In the genomic region with DNA sequence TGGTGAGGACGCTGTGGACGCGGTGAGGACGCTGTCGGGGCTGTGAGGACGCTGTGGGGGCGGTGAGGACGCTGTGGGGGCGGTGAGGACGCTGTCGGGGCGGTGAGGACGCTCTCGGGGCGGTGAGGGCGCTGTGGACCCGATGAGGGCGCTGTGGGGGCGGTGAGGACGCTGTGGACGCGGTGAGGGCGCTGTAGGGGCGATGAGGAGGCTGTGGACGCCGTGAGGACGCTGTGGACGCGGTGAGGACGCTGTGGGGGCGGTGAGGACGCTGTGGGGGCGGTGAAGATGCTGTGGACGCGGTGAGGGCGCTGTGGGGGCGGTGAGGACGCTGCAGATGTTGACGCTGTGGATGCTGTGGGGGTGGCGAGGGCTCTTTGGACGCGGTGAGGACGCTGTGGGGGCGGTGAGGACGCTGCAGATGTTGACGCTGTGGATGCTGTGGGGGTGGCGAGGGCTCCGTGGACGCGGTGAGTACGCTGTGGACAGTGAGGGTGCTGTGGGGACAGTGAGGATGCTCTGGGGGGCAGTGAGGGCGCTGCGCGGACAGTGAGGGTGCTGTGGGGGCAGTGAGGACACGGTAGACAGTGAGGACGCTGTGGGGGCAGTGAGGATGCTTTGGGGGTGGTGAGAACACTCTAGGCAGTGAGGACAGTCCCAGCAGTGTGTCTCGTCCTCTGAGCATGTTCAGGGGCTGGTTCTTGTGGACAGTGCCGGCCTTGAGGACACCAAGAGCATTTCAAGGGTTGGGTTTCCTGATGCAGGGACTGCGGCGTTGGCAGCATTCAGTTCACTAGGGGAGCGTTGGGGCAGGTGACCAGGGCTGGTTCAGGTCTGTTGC, we compare ENCODE assay signal across 2 cellular contexts.
TF ChIP-seq lines count a peak whose summit lies in the region.

No MANE protein-coding gene starts in this region.

TF ChIP-seq in HepG2, 621 proteins besides CTCF, POLR2A, EP300 and RAD21:
- TF ChIP-seq DPF2 (CRISPR knock-in tag; IDR thresholded peaks at IDR 0.05; ENCODE audit: borderline replicate concordance, low read depth) = no peak
- TF ChIP-seq HOXA7 (CRISPR knock-in tag; IDR thresholded peaks at IDR 0.05) = no peak
- TF ChIP-seq MAFG (CRISPR knock-in tag; IDR thresholded peaks at IDR 0.05) = no peak
- TF ChIP-seq FIP1L1 (IDR thresholded peaks at IDR 0.05; ENCODE audit: borderline replicate concordance, insufficient read depth, low read depth, low read length) = no peak
- TF ChIP-seq ZNF274 (CRISPR knock-in tag; IDR thresholded peaks at IDR 0.05) = no peak
- no peak for TF ChIP-seq RNF2 (conservative IDR thresholded peaks at IDR 0.05; ENCODE audit: low read depth)
- TF ChIP-seq MXD4 (CRISPR knock-in tag; IDR thresholded peaks at IDR 0.05) = no peak
- TF ChIP-seq ZNF160 (CRISPR knock-in tag; IDR thresholded peaks at IDR 0.05) = no peak
- TF ChIP-seq, protein P1, sequence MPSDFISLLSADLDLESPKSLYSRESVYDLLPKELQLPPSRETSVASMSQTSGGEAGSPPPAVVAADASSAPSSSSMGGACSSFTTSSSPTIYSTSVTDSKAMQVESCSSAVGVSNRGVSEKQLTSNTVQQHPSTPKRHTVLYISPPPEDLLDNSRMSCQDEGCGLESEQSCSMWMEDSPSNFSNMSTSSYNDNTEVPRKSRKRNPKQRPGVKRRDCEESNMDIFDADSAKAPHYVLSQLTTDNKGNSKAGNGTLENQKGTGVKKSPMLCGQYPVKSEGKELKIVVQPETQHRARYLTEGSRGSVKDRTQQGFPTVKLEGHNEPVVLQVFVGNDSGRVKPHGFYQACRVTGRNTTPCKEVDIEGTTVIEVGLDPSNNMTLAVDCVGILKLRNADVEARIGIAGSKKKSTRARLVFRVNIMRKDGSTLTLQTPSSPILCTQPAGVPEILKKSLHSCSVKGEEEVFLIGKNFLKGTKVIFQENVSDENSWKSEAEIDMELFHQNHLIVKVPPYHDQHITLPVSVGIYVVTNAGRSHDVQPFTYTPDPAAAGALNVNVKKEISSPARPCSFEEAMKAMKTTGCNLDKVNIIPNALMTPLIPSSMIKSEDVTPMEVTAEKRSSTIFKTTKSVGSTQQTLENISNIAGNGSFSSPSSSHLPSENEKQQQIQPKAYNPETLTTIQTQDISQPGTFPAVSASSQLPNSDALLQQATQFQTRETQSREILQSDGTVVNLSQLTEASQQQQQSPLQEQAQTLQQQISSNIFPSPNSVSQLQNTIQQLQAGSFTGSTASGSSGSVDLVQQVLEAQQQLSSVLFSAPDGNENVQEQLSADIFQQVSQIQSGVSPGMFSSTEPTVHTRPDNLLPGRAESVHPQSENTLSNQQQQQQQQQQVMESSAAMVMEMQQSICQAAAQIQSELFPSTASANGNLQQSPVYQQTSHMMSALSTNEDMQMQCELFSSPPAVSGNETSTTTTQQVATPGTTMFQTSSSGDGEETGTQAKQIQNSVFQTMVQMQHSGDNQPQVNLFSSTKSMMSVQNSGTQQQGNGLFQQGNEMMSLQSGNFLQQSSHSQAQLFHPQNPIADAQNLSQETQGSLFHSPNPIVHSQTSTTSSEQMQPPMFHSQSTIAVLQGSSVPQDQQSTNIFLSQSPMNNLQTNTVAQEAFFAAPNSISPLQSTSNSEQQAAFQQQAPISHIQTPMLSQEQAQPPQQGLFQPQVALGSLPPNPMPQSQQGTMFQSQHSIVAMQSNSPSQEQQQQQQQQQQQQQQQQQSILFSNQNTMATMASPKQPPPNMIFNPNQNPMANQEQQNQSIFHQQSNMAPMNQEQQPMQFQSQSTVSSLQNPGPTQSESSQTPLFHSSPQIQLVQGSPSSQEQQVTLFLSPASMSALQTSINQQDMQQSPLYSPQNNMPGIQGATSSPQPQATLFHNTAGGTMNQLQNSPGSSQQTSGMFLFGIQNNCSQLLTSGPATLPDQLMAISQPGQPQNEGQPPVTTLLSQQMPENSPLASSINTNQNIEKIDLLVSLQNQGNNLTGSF (CRISPR knock-in tag; IDR thresholded peaks at IDR 0.05) = no peak
- no peak for TF ChIP-seq SETDB1 (CRISPR knock-in tag; IDR thresholded peaks at IDR 0.05; ENCODE audit: borderline replicate concordance)
- TF ChIP-seq, protein P2, sequence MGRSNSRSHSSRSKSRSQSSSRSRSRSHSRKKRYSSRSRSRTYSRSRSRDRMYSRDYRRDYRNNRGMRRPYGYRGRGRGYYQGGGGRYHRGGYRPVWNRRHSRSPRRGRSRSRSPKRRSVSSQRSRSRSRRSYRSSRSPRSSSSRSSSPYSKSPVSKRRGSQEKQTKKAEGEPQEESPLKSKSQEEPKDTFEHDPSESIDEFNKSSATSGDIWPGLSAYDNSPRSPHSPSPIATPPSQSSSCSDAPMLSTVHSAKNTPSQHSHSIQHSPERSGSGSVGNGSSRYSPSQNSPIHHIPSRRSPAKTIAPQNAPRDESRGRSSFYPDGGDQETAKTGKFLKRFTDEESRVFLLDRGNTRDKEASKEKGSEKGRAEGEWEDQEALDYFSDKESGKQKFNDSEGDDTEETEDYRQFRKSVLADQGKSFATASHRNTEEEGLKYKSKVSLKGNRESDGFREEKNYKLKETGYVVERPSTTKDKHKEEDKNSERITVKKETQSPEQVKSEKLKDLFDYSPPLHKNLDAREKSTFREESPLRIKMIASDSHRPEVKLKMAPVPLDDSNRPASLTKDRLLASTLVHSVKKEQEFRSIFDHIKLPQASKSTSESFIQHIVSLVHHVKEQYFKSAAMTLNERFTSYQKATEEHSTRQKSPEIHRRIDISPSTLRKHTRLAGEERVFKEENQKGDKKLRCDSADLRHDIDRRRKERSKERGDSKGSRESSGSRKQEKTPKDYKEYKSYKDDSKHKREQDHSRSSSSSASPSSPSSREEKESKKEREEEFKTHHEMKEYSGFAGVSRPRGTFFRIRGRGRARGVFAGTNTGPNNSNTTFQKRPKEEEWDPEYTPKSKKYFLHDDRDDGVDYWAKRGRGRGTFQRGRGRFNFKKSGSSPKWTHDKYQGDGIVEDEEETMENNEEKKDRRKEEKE (IDR thresholded peaks at IDR 0.05) = no peak
- TF ChIP-seq, protein P3, sequence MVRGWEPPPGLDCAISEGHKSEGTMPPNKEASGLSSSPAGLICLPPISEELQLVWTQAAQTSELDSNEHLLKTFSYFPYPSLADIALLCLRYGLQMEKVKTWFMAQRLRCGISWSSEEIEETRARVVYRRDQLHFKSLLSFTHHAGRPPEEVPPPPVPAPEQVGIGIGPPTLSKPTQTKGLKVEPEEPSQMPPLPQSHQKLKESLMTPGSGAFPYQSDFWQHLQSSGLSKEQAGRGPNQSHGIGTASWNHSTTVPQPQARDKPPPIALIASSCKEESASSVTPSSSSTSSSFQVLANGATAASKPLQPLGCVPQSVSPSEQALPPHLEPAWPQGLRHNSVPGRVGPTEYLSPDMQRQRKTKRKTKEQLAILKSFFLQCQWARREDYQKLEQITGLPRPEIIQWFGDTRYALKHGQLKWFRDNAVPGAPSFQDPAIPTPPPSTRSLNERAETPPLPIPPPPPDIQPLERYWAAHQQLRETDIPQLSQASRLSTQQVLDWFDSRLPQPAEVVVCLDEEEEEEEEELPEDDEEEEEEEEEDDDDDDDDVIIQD (CRISPR knock-in tag; IDR thresholded peaks at IDR 0.05; ENCODE audit: low read depth) = no peak
- no peak for TF ChIP-seq SRF (IDR thresholded peaks at IDR 0.05; ENCODE audit: low read depth, low read length)
- no peak for TF ChIP-seq ZNF34 (CRISPR knock-in tag; IDR thresholded peaks at IDR 0.05; ENCODE audit: borderline replicate concordance)
- TF ChIP-seq ZNF333 (CRISPR knock-in tag; IDR thresholded peaks at IDR 0.05; ENCODE audit: borderline replicate concordance) = no peak

TF ChIP-seq in H1, 55 proteins besides CTCF, POLR2A, EP300 and RAD21:
- TF ChIP-seq BRCA1 (IDR thresholded peaks at IDR 0.05; ENCODE audit: low read depth, low read length) (no peak), CEBPB (IDR thresholded peaks at IDR 0.05; ENCODE audit: low read depth, low read length) (no peak), CBX8 (IDR thresholded peaks at IDR 0.05; ENCODE audit: borderline replicate concordance, low read depth, low read length) (no peak), SP4 (IDR thresholded peaks at IDR 0.05; ENCODE audit: low read length) (no peak), TCF12 (IDR thresholded peaks at IDR 0.05; ENCODE audit: low read depth, low read length) (no peak), KDM1A (IDR thresholded peaks at IDR 0.05; ENCODE audit: borderline replicate concordance, low read length) (no peak), TBP (IDR thresholded peaks at IDR 0.05; ENCODE audit: low read depth, low read length) (no peak), JUND (IDR thresholded peaks at IDR 0.05; ENCODE audit: low read length) (no peak), EGR1 (IDR thresholded peaks at IDR 0.05; ENCODE audit: borderline replicate concordance, low read depth, low read length) (no peak), CBX5 (IDR thresholded peaks at IDR 0.05; ENCODE audit: low read depth, low read length) (no peak)
- TF ChIP-seq, protein P4, sequence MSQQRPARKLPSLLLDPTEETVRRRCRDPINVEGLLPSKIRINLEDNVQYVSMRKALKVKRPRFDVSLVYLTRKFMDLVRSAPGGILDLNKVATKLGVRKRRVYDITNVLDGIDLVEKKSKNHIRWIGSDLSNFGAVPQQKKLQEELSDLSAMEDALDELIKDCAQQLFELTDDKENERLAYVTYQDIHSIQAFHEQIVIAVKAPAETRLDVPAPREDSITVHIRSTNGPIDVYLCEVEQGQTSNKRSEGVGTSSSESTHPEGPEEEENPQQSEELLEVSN (IDR thresholded peaks at IDR 0.05) = no peak
- TF ChIP-seq, protein P5, sequence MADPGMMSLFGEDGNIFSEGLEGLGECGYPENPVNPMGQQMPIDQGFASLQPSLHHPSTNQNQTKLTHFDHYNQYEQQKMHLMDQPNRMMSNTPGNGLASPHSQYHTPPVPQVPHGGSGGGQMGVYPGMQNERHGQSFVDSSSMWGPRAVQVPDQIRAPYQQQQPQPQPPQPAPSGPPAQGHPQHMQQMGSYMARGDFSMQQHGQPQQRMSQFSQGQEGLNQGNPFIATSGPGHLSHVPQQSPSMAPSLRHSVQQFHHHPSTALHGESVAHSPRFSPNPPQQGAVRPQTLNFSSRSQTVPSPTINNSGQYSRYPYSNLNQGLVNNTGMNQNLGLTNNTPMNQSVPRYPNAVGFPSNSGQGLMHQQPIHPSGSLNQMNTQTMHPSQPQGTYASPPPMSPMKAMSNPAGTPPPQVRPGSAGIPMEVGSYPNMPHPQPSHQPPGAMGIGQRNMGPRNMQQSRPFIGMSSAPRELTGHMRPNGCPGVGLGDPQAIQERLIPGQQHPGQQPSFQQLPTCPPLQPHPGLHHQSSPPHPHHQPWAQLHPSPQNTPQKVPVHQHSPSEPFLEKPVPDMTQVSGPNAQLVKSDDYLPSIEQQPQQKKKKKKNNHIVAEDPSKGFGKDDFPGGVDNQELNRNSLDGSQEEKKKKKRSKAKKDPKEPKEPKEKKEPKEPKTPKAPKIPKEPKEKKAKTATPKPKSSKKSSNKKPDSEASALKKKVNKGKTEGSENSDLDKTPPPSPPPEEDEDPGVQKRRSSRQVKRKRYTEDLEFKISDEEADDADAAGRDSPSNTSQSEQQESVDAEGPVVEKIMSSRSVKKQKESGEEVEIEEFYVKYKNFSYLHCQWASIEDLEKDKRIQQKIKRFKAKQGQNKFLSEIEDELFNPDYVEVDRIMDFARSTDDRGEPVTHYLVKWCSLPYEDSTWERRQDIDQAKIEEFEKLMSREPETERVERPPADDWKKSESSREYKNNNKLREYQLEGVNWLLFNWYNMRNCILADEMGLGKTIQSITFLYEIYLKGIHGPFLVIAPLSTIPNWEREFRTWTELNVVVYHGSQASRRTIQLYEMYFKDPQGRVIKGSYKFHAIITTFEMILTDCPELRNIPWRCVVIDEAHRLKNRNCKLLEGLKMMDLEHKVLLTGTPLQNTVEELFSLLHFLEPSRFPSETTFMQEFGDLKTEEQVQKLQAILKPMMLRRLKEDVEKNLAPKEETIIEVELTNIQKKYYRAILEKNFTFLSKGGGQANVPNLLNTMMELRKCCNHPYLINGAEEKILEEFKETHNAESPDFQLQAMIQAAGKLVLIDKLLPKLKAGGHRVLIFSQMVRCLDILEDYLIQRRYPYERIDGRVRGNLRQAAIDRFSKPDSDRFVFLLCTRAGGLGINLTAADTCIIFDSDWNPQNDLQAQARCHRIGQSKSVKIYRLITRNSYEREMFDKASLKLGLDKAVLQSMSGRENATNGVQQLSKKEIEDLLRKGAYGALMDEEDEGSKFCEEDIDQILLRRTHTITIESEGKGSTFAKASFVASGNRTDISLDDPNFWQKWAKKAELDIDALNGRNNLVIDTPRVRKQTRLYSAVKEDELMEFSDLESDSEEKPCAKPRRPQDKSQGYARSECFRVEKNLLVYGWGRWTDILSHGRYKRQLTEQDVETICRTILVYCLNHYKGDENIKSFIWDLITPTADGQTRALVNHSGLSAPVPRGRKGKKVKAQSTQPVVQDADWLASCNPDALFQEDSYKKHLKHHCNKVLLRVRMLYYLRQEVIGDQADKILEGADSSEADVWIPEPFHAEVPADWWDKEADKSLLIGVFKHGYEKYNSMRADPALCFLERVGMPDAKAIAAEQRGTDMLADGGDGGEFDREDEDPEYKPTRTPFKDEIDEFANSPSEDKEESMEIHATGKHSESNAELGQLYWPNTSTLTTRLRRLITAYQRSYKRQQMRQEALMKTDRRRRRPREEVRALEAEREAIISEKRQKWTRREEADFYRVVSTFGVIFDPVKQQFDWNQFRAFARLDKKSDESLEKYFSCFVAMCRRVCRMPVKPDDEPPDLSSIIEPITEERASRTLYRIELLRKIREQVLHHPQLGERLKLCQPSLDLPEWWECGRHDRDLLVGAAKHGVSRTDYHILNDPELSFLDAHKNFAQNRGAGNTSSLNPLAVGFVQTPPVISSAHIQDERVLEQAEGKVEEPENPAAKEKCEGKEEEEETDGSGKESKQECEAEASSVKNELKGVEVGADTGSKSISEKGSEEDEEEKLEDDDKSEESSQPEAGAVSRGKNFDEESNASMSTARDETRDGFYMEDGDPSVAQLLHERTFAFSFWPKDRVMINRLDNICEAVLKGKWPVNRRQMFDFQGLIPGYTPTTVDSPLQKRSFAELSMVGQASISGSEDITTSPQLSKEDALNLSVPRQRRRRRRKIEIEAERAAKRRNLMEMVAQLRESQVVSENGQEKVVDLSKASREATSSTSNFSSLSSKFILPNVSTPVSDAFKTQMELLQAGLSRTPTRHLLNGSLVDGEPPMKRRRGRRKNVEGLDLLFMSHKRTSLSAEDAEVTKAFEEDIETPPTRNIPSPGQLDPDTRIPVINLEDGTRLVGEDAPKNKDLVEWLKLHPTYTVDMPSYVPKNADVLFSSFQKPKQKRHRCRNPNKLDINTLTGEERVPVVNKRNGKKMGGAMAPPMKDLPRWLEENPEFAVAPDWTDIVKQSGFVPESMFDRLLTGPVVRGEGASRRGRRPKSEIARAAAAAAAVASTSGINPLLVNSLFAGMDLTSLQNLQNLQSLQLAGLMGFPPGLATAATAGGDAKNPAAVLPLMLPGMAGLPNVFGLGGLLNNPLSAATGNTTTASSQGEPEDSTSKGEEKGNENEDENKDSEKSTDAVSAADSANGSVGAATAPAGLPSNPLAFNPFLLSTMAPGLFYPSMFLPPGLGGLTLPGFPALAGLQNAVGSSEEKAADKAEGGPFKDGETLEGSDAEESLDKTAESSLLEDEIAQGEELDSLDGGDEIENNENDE (IDR thresholded peaks at IDR 0.05; ENCODE audit: insufficient replicate concordance, low read length) = no peak
TF ChIP-seq in H1: peak in this region for 0.
